Comparison of ENCODE assay signal across 8 cellular contexts in the genomic region with DNA sequence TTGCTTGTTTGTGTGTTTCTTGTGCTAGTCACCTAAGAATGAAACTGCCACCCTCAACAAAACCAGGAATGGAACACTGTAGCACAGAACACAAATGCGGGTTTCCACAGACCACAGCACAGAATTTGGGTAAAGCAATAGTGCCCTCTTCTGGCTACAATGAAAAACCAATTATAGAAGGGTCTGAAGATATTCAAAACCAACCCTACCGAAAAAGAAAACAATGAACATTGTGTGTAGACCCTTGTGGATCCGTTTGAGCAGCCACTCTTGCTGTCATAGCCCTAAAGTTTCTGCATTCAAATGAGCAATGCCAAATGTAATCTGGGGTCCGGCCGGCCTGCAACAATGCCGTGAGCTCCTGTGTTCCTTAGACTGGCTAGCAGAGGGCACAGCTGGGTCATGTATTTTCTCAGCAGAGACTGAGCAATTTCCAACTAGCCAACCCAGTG. TPM values are rescaled to one million over a fixed set of nuclear protein-coding genes. Genes with fewer than 3 reads are reported as not detected.
A peak's percentile ranks its signal among the peaks of the same experiment; 100 is the strongest.
DNase-seq lines count a peak whose midpoint lies in the region; ATAC-seq, FAIRE-seq and TF ChIP-seq lines count a peak whose summit lies in the region.

No MANE protein-coding gene starts in this region.

- FAIRE-seq in kidney (lab: Jason Lieb, UNC) = peak; percentile 94

- TF ChIP-seq CTCF in brain microvascular endothelial cell (IDR thresholded peaks at IDR 0.05; ENCODE audit: low read depth, low read length, missing control alignments) = peak; percentile 58
- peak; percentile 63 for TF ChIP-seq CTCF in kidney (IDR thresholded peaks at IDR 0.05; ENCODE audit: borderline replicate concordance, extremely low read depth, insufficient read depth)

- H3K4me3 ChIP-seq in brain microvascular endothelial cell (ENCODE audit: low read depth, low read length) (no peak overlapping the region), kidney (ENCODE audit: low read length in 2 of 2) (no peak overlapping the region)

- in situ Hi-C loops in brain microvascular endothelial cell (cut with HindIII; ENCODE audit: low pct_ligation_motif_present, low sequenced_read_pairs) = no loop called here

- peak; percentile 8 for DNase-seq in COLO668 (lab: John Stamatoyannopoulos, UW; ENCODE audit: unreplicated experiment)
- peak; percentile 79 for DNase-seq in HT-29 (ENCODE audit: low spot score)
- DNase-seq in OCI-M1 (lab: John Stamatoyannopoulos, UW) = peak; percentile 75
- no peak for DNase-seq in brain microvascular endothelial cell
- DNase-seq in kidney = no peak
- DNase-seq in stimulated activated naive CD8-positive, alpha-beta T cell treated with anti-CD3 and anti-CD28 coated beads, Interleukin-15, Interleukin-2, amounts not matched to agents 100 U/mL and 50 U/mL, for 24 hours = no peak

- no peaks in the 10 kb centered on the region for H3K36me3 ChIP-seq in brain microvascular endothelial cell (replicated peaks)
- H3K36me3 ChIP-seq in kidney (ENCODE audit: control insufficient read depth in 1 of 2, insufficient read depth in 2 of 2, low read length in 2 of 2) = no peaks in the 10 kb centered on the region

- H3K9me3 ChIP-seq in kidney (ENCODE audit: control insufficient read depth in 1 of 2, low read length in 2 of 2) = no peaks in the 10 kb centered on the region

- no peak overlapping the region for H3K27ac ChIP-seq in brain microvascular endothelial cell
- H3K27ac ChIP-seq in kidney (ENCODE audit: low read depth in 2 of 2, low read length in 2 of 2) = no peak overlapping the region

- H3K27me3 ChIP-seq in brain microvascular endothelial cell (replicated peaks) = no peaks in the 10 kb centered on the region

- peaks cover 0 to 3% of the 10 kb centered on the region in 2 donors for H3K4me1 ChIP-seq in kidney (ENCODE audit: control insufficient read depth in 1 of 2, insufficient read depth in 1 of 2, low read depth in 1 of 2, low read length in 2 of 2)

- intact Hi-C loops in kidney (cut with DNase I) = loop anchor here (5.0 to 10.0 kb wide), 2 partner anchors 614 to 747 kb away; no protein-coding TSS in a partner anchor

- peak; percentile 83 for ATAC-seq in GM19043 (IDR thresholded peaks at IDR 0.05; ENCODE audit: low read depth, unreplicated experiment)
- peak; percentile 78 for ATAC-seq in stimulated activated naive CD8-positive, alpha-beta T cell treated with anti-CD3 and anti-CD28 coated beads, Interleukin-15, Interleukin-2, amounts not matched to agents 100 U/mL and 50 U/mL, for 24 hours
- no peak for ATAC-seq in GM18519 (IDR thresholded peaks at IDR 0.05; ENCODE audit: low FRiP score, unreplicated experiment)

- peak overlapping the region in 1 of 2 donors; percentile 40 for H3K9ac ChIP-seq in kidney (ENCODE audit: low read length in 2 of 2)

RNA-seq across cellular contexts. Expression of a gene that starts 8.3 kb away (rescaled TPM):
- total RNA-seq in HT-29 (2014; rRNA removed; shearing (Covaris generic)) = 397 and 427 TPM in 2 replicates
- 7.5 TPM for total RNA-seq in kidney
- 5.3 TPM for polyA plus RNA-seq in kidney (ENCODE audit: insufficient read depth, low read depth, low replicate concordance)

RNA-seq across cellular contexts. Expression of a gene that starts 36.2 kb away (rescaled TPM):
- 224 and 238 TPM in 2 replicates for total RNA-seq in HT-29 (2014; rRNA removed; shearing (Covaris generic))
- total RNA-seq in kidney = 113 TPM
- 184 TPM for polyA plus RNA-seq in kidney (ENCODE audit: insufficient read depth, low read depth, low replicate concordance)

Comparison
In these comparisons a context has a peak if more than half of its experiments do, and no peak if none do; other contexts are left out.
1. DNase-seq: peak in COLO668 (single experiment), HT-29 (single experiment) and OCI-M1 (single experiment); none in brain microvascular endothelial cell (single experiment), kidney (single experiment) and stimulated activated naive CD8-positive, alpha-beta T cell treated with anti-CD3 and anti-CD28 coated beads, Interleukin-15, Interleukin-2, amounts not matched to agents 100 U/mL and 50 U/mL, for 24 hours (single experiment).
2. RNA of a gene that starts 8.3 kb away (total RNA-seq): 397 to 427 TPM in HT-29; 7.5 TPM in kidney (single experiment); every median in the first group is over 10 times any median in the second.